9 cellular contexts compared by ENCODE assay signal in the genomic region with DNA sequence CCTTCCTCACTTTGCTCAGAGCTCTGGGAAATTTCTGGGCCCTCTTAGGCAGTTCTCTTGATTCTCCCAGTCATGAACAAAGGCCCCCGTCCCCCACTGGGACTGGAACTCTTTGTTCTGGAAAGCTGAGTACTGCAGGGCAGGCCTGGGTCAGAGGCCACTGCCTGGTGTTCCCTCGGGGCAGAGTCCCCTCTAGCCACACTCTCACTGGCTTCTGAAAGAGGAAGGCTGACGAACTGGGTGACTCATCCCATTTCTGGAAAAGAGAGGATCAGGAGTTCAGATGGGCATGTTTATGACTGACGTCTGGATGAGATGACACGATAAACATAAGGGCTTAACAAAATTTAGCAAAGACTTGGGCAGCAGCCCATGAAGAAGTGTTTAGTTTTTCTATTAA. TPM values are rescaled to one million over a fixed set of nuclear protein-coding genes. Genes with fewer than 3 reads are reported as not detected.
DNase-seq lines count a peak whose midpoint lies in the region; TF ChIP-seq lines count a peak whose summit lies in the region.
"Had no signal": no experiment of that assay in that cellular context is flagged by ENCODE, and none has a peak within 500 bp of the region (broad histone marks: within the 10 kb centered on the region; RNA-seq: fewer than 3 reads in every experiment).

No MANE protein-coding gene starts in this region.

- peak overlapping the region; percentile 88 for H3K27ac ChIP-seq in PC-9
- H3K27ac ChIP-seq in fibroblast of lung (ENCODE audit: insufficient read depth, low read length): peak overlapping the region; percentile 59
- H3K27ac ChIP-seq in MM.1S (ENCODE audit: low read length): no peak overlapping the region

- H3K4me3 ChIP-seq in PC-9 (no peak overlapping the region), fibroblast of lung (replicated peaks in 1 of 4; ENCODE audit: control extremely low read depth in 1 of 4, insufficient read depth in 1 of 4, low read depth in 3 of 4, low read length in 4 of 4) (no peak overlapping the region), MM.1S (ENCODE audit: low read length) (no peak overlapping the region)

- no peaks in the 10 kb centered on the region for H4K20me1 ChIP-seq in PC-9 (ENCODE audit: insufficient read depth)
- H4K20me1 ChIP-seq in fibroblast of lung (ENCODE audit: control insufficient read depth, extremely low read depth, insufficient read depth, low read length): no peaks in the 10 kb centered on the region
- no peaks in the 10 kb centered on the region for H4K20me1 ChIP-seq in MM.1S (ENCODE audit: insufficient read depth, low read length)

- no peaks in the 10 kb centered on the region for H3K36me3 Mint-ChIP-seq in osteocyte (ENCODE audit: unreplicated experiment)

- intact Hi-C loops in PC-9 (cut with micrococcal nuclease; ENCODE audit: unreplicated experiment): loop anchor here (2.0 to 5.0 kb wide), 2 partner anchors 49 to 61 kb away; a partner anchor contains a TSS

- no peaks in the 10 kb centered on the region for H3K9me3 Mint-ChIP-seq in osteocyte (ENCODE audit: unreplicated experiment)

- no peaks in the 10 kb centered on the region for H3K27me3 Mint-ChIP-seq in osteocyte (ENCODE audit: unreplicated experiment)

- peak overlapping the region; percentile 86 for H3K27ac Mint-ChIP-seq in osteocyte (ENCODE audit: unreplicated experiment)

- POLR2A ChIA-PET in PC-9 (lab: Charles Lee; ENCODE audit: unreplicated experiment): no interaction called here

- H3K9ac ChIP-seq in fibroblast of lung (ENCODE audit: insufficient read depth, low read length): peak overlapping the region; percentile 23
- H3K9ac ChIP-seq in MM.1S (ENCODE audit: low read length): no peak overlapping the region

- peaks cover 17% of the 10 kb centered on the region for H3K4me1 Mint-ChIP-seq in osteocyte (ENCODE audit: unreplicated experiment)

- H3K27me3 ChIP-seq in PC-9 (ENCODE audit: insufficient read depth, low read depth): no peaks in the 10 kb centered on the region
- H3K27me3 ChIP-seq in fibroblast of lung (ENCODE audit: control insufficient read depth, insufficient read depth, low read length): no peaks in the 10 kb centered on the region
- H3K27me3 ChIP-seq in MM.1S (replicated peaks; ENCODE audit: insufficient read depth, low read length): no peaks in the 10 kb centered on the region

- H3K9me3 ChIP-seq in PC-9 (ENCODE audit: insufficient read depth, low read depth) (no peaks in the 10 kb centered on the region), fibroblast of lung (ENCODE audit: control insufficient read depth, insufficient read depth, low read depth, low read length) (no peaks in the 10 kb centered on the region), MM.1S (replicated peaks; ENCODE audit: insufficient read depth, low read length) (no peaks in the 10 kb centered on the region)

- no peaks in the 10 kb centered on the region for H3K36me3 ChIP-seq in PC-9 (ENCODE audit: low read depth)
- no peaks in the 10 kb centered on the region for H3K36me3 ChIP-seq in fibroblast of lung (ENCODE audit: control insufficient read depth, insufficient read depth, low read length)
- H3K36me3 ChIP-seq in MM.1S (replicated peaks; ENCODE audit: insufficient read depth, low read length): no peaks in the 10 kb centered on the region

- H3K4me1 ChIP-seq in PC-9 (replicated peaks; ENCODE audit: insufficient read depth): peaks cover 18% of the 10 kb centered on the region
- H3K4me1 ChIP-seq in fibroblast of lung (ENCODE audit: control insufficient read depth, extremely low read depth, insufficient read depth, low read length): peaks cover 4% of the 10 kb centered on the region
- H3K4me1 ChIP-seq in MM.1S (ENCODE audit: low read length): no peaks in the 10 kb centered on the region

- CTCF ChIA-PET in PC-9 (lab: Charles Lee): no interaction called here

- DNase-seq in ELF-1 (ENCODE audit: low read depth, low spot score): peak; percentile 97
- DNase-seq in PC-9: peak; percentile 62 to 86
- peak; percentile 69 to 97 for DNase-seq in fibroblast of lung (ENCODE audit: low read depth in 2 of 2)
- DNase-seq in osteocyte (ENCODE audit: extremely low spot score, unreplicated experiment): no peak
- DNase-seq in RPMI8226: no peak
- DNase-seq in activated gamma-delta T cell treated with Interleukin-2 at 50 U/mL for 16 hours: no peak
- no peak for DNase-seq in MM.1S
- no peak for DNase-seq in NK-92 (lab: John Stamatoyannopoulos, UW; ENCODE audit: unreplicated experiment)
- DNase-seq: NCI-H1436 had no signal

- H3K79me2 ChIP-seq in PC-9 (ENCODE audit: low read depth): no peaks in the 10 kb centered on the region
- no peaks in the 10 kb centered on the region for H3K79me2 ChIP-seq in fibroblast of lung (ENCODE audit: control insufficient read depth, insufficient read depth, low read length)
- H3K79me2 ChIP-seq in MM.1S (ENCODE audit: low read length): no peaks in the 10 kb centered on the region

- H3F3A ChIP-seq in PC-9 (ENCODE audit: insufficient read depth, low read depth): peaks cover 6% of the 10 kb centered on the region; the same call in 1 of the 2 replicates
- no peaks in the 10 kb centered on the region for H3F3A ChIP-seq in MM.1S (ENCODE audit: insufficient read depth, low read length)

- no peak overlapping the region for H3K4me2 ChIP-seq in PC-9
- no peak overlapping the region for H3K4me2 ChIP-seq in fibroblast of lung (ENCODE audit: extremely low read depth, insufficient read depth, low read length)
- H3K4me2 ChIP-seq in MM.1S (ENCODE audit: low read depth, low read length): no peak overlapping the region

- no peaks in the 10 kb centered on the region for H3K9me2 ChIP-seq in PC-9 (ENCODE audit: insufficient read depth)
- H3K9me2 ChIP-seq in MM.1S (replicated peaks; ENCODE audit: insufficient read depth, low read length): no peaks in the 10 kb centered on the region

- H2AFZ ChIP-seq in PC-9 (no peak overlapping the region), fibroblast of lung (ENCODE audit: low read length) (no peak overlapping the region), MM.1S (ENCODE audit: low read length) (no peak overlapping the region)

- H3K4me3 Mint-ChIP-seq in osteocyte (ENCODE audit: unreplicated experiment): no peak overlapping the region

- TF ChIP-seq CTCF in PC-9 (conservative IDR thresholded peaks at IDR 0.05) (no peak), fibroblast of lung (conservative IDR thresholded peaks at IDR 0.05 in 1 of 2, IDR thresholded peaks at IDR 0.05 in 1 of 2; ENCODE audit: low read depth in 1 of 2, low read length in 2 of 2) (no peak), osteocyte (IDR thresholded peaks at IDR 0.05) (no peak), MM.1S (IDR thresholded peaks at IDR 0.05; ENCODE audit: low read length) (no peak)

- no TSS peak for BruUV-seq in PC-9 (replicated peaks; lab: Mats Ljungman, UMichigan)

RNA-seq across cellular contexts. Expression of a gene that starts 47.7 kb away (rescaled TPM):
- total RNA-seq in PC-9 (2021): 130 and 158 TPM in 2 replicates
- total RNA-seq in fibroblast of lung: 177 and 216 TPM in 2 replicates
- polyA plus RNA-seq in fibroblast of lung: 97.6 and 125 TPM in 2 replicates
- polyA plus RNA-seq in fibroblast of lung (2012): 129 and 149 TPM in 2 replicates
- polyA minus RNA-seq in fibroblast of lung (ENCODE audit: low replicate concordance): 25.7 and 42.6 TPM in 2 replicates
- 212 and 215 TPM in 2 replicates for total RNA-seq in osteocyte

Comparison
In these comparisons a context has a peak if more than half of its experiments do, and no peak if none do; other contexts are left out.
1. DNase-seq: peak in ELF-1 (single experiment), PC-9 (2 of 2) and fibroblast of lung (2 of 2); none in osteocyte (single experiment), RPMI8226 (single experiment), activated gamma-delta T cell treated with Interleukin-2 at 50 U/mL for 16 hours (single experiment), MM.1S (single experiment) and NK-92 (single experiment).